ENCODE assay signal across 37 cellular contexts in genomic region chr7:49717547-49717946, GRCh38. TPM values are rescaled to one million over a fixed set of nuclear protein-coding genes. Genes with fewer than 3 reads are reported as not detected.
"Had no signal": no experiment of that assay in that cellular context is flagged by ENCODE, and none has a peak within 500 bp of the region (broad histone marks: within the 10 kb centered on the region; RNA-seq: fewer than 3 reads in every experiment).

No MANE protein-coding gene starts in this region.

- H3K9me3 ChIP-seq: adrenal gland, ascending aorta, body of pancreas, breast epithelium had no signal

- H3K27me3 ChIP-seq: adrenal gland, ascending aorta, body of pancreas, brain microvascular endothelial cell, breast epithelium, cardiac muscle cell had no signal

- H3K4me3 ChIP-seq: adrenal gland, ascending aorta, body of pancreas, breast epithelium, cardiac muscle cell had no signal

- ATAC-seq: activated naive CD4-positive, alpha-beta T cell treated with anti-CD3 and anti-CD28 coated beads, Interleukin-2, amount 50 U/mL, for 72 hours; activated naive CD8-positive, alpha-beta T cell treated with anti-CD3 and anti-CD28 coated beads, Interleukin-2, amount 50 U/mL, for 24 hours; activated T-cell treated with anti-CD3 and anti-CD28 coated beads, Interleukin-2, amount 50 U/mL, for 4 hours; activated T-cell treated with anti-CD3 and anti-CD28 coated beads, Interleukin-2, amount 50 U/mL, for 72 hours; activated T-helper 17 cell treated with anti-CD3 and anti-CD28 coated beads, Interleukin-2, amount 50 U/mL, for 72 hours; body of pancreas had no signal

- H3K4me1 ChIP-seq: adrenal gland, ascending aorta, breast epithelium had no signal

- H3K27ac ChIP-seq: adrenal gland, ascending aorta, body of pancreas, brain microvascular endothelial cell, breast epithelium, cardiac muscle cell had no signal

- H3K36me3 ChIP-seq: adrenal gland, ascending aorta, brain microvascular endothelial cell, breast epithelium, cardiac muscle cell had no signal

- DNase-seq: activated effector memory CD4-positive, alpha-beta T cell treated with anti-CD3 and anti-CD28 coated beads, Interleukin-2, amount 50 U/mL, for 16 hours; activated effector memory CD4-positive, alpha-beta T cell treated with Interleukin-2 at 50 U/mL for 16 hours; activated gamma-delta T cell; activated gamma-delta T cell treated with Interleukin-2 at 50 U/mL for 16 hours; activated naive CD4-positive, alpha-beta T cell; activated naive CD4-positive, alpha-beta T cell treated with anti-CD3 and anti-CD28 coated beads for 36 hours; activated naive CD4-positive, alpha-beta T cell treated with anti-CD3 and anti-CD28 coated beads, Interleukin-2, amount 10 ng/mL, durations not matched to agents 7 days and 5 days; activated naive CD4-positive, alpha-beta T cell treated with anti-CD3 and anti-CD28 coated beads, Interleukin-2, amount 50 U/mL, for 16 hours; activated naive CD4-positive, alpha-beta T cell treated with Interleukin-2 at 50 U/mL for 16 hours; activated naive CD8-positive, alpha-beta T cell treated with anti-CD3 and anti-CD28 coated beads for 36 hours; activated naive CD8-positive, alpha-beta T cell treated with anti-CD3 and anti-CD28 coated beads, Interleukin-2, amount 10 ng/mL, durations not matched to agents 7 days and 5 days; activated naive CD8-positive, alpha-beta T cell treated with anti-CD3 and anti-CD28 coated beads, Interleukin-2, amount 50 U/mL, for 24 hours; activated T-cell treated with anti-CD3 and anti-CD28 coated beads, Interleukin-2, amount 50 U/mL, for 1 hour; activated T-cell treated with anti-CD3 and anti-CD28 coated beads, Interleukin-2, amount 50 U/mL, for 24 hours; activated T-cell treated with anti-CD3 and anti-CD28 coated beads, Interleukin-2, amount 50 U/mL, for 4 hours; activated T-cell treated with anti-CD3 and anti-CD28 coated beads, Interleukin-2, amount 50 U/mL, for 48 hours; activated T-cell treated with anti-CD3 and anti-CD28 coated beads, Interleukin-2, amount 50 U/mL, for 72 hours; adrenal gland; amniotic stem cell; amygdala; anterior cingulate cortex; aorta; body of pancreas; brain microvascular endothelial cell; caudate nucleus; central memory CD4-positive, alpha-beta T cell; cerebellar nuclear complex had no signal

RNA-seq across cellular contexts. Expression of gene VWC2, which starts 55.9 kb away (rescaled TPM):
- total RNA-seq: activated naive CD4-positive, alpha-beta T cell treated with anti-CD3 and anti-CD28 coated beads for 36 hours; activated naive CD4-positive, alpha-beta T cell treated with anti-CD3 and anti-CD28 coated beads, Interleukin-2, amount 50 U/mL, for 72 hours; activated naive CD8-positive, alpha-beta T cell treated with anti-CD3 and anti-CD28 coated beads for 36 hours; activated naive CD8-positive, alpha-beta T cell treated with anti-CD3 and anti-CD28 coated beads, Interleukin-2, amount 10 ng/mL, durations not matched to agents 7 days and 5 days; activated T-cell treated with anti-CD3 and anti-CD28 coated beads, Interleukin-2, amount 50 U/mL, for 4 hours; activated T-cell treated with anti-CD3 and anti-CD28 coated beads, Interleukin-2, amount 50 U/mL, for 72 hours; activated T-helper 1 cell treated with anti-CD3 and anti-CD28 coated beads, Interleukin-12 subunit alpha, Interleukin-12 subunit beta, Interleukin-2, Interleukin-4 antibody, amounts not matched to agents 30 ng/mL and 10 ng/mL and 1 ng/mL, durations not matched to agents 14 hours and 24 hours and 36 hours; activated T-helper 17 cell treated with anti-CD3 and anti-CD28 coated beads, Interleukin-2, amount 50 U/mL, for 72 hours; activated T-helper 2 cell treated with anti-CD3 and anti-CD28 coated beads, Interferon-gamma antibody, Interleukin-2, Interleukin-4, amounts not matched to agents 10 μg/mL and 5 μg/mL and 100 μg/mL, durations not matched to agents 14 hours and 24 hours and 36 hours; aorta; ascending aorta; astrocyte; body of pancreas; bronchial epithelial cell; chondrocyte had no signal
